In genomic region chr2:30208453-30208852, GRCh38 we compare ENCODE assay signal across 2 cellular contexts.
TF ChIP-seq lines count a peak whose summit lies in the region.

No MANE protein-coding gene starts in this region.

TF ChIP-seq in Ishikawa, 13 proteins besides CTCF, POLR2A, EP300 and RAD21 (continued from another document):
- TF ChIP-seq USF1 (IDR thresholded peaks at IDR 0.05) (no peak), CREB1 (IDR thresholded peaks at IDR 0.05; ENCODE audit: low read depth) (no peak), FOXM1 (IDR thresholded peaks at IDR 0.05; ENCODE audit: borderline replicate concordance, low read depth) (no peak), TCF12 (IDR thresholded peaks at IDR 0.05; ENCODE audit: low read depth) (no peak), YY1 (IDR thresholded peaks at IDR 0.05; ENCODE audit: low read depth) (no peak), ZBTB7A (IDR thresholded peaks at IDR 0.05; ENCODE audit: low read depth) (no peak)

TF ChIP-seq in K562, 482 proteins besides CTCF, POLR2A, EP300 and RAD21 (continued from another document and continues in another):
- TF ChIP-seq RREB1 (CRISPR knock-in tag; IDR thresholded peaks at IDR 0.05) (no peak), ARID3A (IDR thresholded peaks at IDR 0.05; ENCODE audit: borderline replicate concordance, low read depth, low read length) (no peak), POLR2H (tag; IDR thresholded peaks at IDR 0.05; ENCODE audit: low read depth) (no peak), STAG1 (CRISPR knock-in tag; IDR thresholded peaks at IDR 0.05; ENCODE audit: borderline replicate concordance) (peak; percentile 48; the same call in 1 of the 2 replicates), BCLAF1 (IDR thresholded peaks at IDR 0.05; ENCODE audit: borderline replicate concordance in 1 of 2, control insufficient read depth in 1 of 2, low read depth in 2 of 2, low read length in 1 of 2) (no peak), SMC3 (conservative IDR thresholded peaks at IDR 0.05; ENCODE audit: insufficient read depth, low read depth, low read length) (peak; percentile 87), KLF6 (CRISPR knock-in tag; IDR thresholded peaks at IDR 0.05; ENCODE audit: borderline replicate concordance) (no peak), BDP1 (IDR thresholded peaks at IDR 0.05; ENCODE audit: insufficient read depth, insufficient read length) (no peak), ARID2 (IDR thresholded peaks at IDR 0.05) (peak; percentile 91), U2AF2 (optimal IDR thresholded peaks at IDR 0.05; ENCODE audit: low read depth, low read length) (no peak), ZNF41 (CRISPR knock-in tag; conservative IDR thresholded peaks at IDR 0.05) (no peak), MBD2 (IDR thresholded peaks at IDR 0.05; ENCODE audit: borderline replicate concordance, low read depth) (no peak), KAT8 (IDR thresholded peaks at IDR 0.05; ENCODE audit: low read depth) (no peak), KLF1 (tag; IDR thresholded peaks at IDR 0.05) (no peak), HDGF (IDR thresholded peaks at IDR 0.05) (no peak), NFATC3 (IDR thresholded peaks at IDR 0.05) (no peak), ZFPM2 (CRISPR knock-in tag; IDR thresholded peaks at IDR 0.05) (no peak), TEAD4 (IDR thresholded peaks at IDR 0.05; ENCODE audit: low read length) (peak; percentile 32; the same call in 1 of the 2 replicates), TEAD4 (CRISPR knock-in tag; IDR thresholded peaks at IDR 0.05; ENCODE audit: borderline replicate concordance) (no peak), RFX5 (IDR thresholded peaks at IDR 0.05; ENCODE audit: low read depth, low read length) (no peak), ZNF347 (CRISPR knock-in tag; IDR thresholded peaks at IDR 0.05; ENCODE audit: low read depth) (no peak), SMARCA4 (IDR thresholded peaks at IDR 0.05) (no peak), NR1H2 (CRISPR knock-in tag; IDR thresholded peaks at IDR 0.05) (no peak), ZNF764 (CRISPR knock-in tag; IDR thresholded peaks at IDR 0.05; ENCODE audit: low read depth) (no peak), TARDBP (IDR thresholded peaks at IDR 0.05) (no peak), MEIS2 (IDR thresholded peaks at IDR 0.05; ENCODE audit: partially characterized antibody) (peak; percentile 38), ZNF316 (IDR thresholded peaks at IDR 0.05) (no peak)
- TF ChIP-seq, protein P1, sequence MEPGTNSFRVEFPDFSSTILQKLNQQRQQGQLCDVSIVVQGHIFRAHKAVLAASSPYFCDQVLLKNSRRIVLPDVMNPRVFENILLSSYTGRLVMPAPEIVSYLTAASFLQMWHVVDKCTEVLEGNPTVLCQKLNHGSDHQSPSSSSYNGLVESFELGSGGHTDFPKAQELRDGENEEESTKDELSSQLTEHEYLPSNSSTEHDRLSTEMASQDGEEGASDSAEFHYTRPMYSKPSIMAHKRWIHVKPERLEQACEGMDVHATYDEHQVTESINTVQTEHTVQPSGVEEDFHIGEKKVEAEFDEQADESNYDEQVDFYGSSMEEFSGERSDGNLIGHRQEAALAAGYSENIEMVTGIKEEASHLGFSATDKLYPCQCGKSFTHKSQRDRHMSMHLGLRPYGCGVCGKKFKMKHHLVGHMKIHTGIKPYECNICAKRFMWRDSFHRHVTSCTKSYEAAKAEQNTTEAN (CRISPR knock-in tag; IDR thresholded peaks at IDR 0.05), result no peak
- TF ChIP-seq, protein P2, sequence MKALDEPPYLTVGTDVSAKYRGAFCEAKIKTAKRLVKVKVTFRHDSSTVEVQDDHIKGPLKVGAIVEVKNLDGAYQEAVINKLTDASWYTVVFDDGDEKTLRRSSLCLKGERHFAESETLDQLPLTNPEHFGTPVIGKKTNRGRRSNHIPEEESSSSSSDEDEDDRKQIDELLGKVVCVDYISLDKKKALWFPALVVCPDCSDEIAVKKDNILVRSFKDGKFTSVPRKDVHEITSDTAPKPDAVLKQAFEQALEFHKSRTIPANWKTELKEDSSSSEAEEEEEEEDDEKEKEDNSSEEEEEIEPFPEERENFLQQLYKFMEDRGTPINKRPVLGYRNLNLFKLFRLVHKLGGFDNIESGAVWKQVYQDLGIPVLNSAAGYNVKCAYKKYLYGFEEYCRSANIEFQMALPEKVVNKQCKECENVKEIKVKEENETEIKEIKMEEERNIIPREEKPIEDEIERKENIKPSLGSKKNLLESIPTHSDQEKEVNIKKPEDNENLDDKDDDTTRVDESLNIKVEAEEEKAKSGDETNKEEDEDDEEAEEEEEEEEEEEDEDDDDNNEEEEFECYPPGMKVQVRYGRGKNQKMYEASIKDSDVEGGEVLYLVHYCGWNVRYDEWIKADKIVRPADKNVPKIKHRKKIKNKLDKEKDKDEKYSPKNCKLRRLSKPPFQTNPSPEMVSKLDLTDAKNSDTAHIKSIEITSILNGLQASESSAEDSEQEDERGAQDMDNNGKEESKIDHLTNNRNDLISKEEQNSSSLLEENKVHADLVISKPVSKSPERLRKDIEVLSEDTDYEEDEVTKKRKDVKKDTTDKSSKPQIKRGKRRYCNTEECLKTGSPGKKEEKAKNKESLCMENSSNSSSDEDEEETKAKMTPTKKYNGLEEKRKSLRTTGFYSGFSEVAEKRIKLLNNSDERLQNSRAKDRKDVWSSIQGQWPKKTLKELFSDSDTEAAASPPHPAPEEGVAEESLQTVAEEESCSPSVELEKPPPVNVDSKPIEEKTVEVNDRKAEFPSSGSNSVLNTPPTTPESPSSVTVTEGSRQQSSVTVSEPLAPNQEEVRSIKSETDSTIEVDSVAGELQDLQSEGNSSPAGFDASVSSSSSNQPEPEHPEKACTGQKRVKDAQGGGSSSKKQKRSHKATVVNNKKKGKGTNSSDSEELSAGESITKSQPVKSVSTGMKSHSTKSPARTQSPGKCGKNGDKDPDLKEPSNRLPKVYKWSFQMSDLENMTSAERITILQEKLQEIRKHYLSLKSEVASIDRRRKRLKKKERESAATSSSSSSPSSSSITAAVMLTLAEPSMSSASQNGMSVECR (CRISPR knock-in tag; IDR thresholded peaks at IDR 0.05), result no peak
